ENCODE assay signal across 13 cellular contexts in genomic region chr18:71951021-71951420, GRCh38.
"Had no signal": no experiment of that assay in that cellular context is flagged by ENCODE, and none has a peak within 500 bp of the region (broad histone marks: within the 10 kb centered on the region; RNA-seq: fewer than 3 reads in every experiment).

No MANE protein-coding gene starts in this region.

- H3K4me3 ChIP-seq: gastrocnemius medialis, hepatocyte, ovary, thyroid gland had no signal

- DNase-seq: activated CD4-positive, alpha-beta T cell treated with anti-CD3 and anti-CD28 coated beads, Interleukin-2, amount 10 ng/mL, durations not matched to agents 7 days and 5 days; activated naive CD8-positive, alpha-beta T cell treated with anti-CD3 and anti-CD28 coated beads for 36 hours; aorta; effector memory CD8-positive, alpha-beta T cell; gastrocnemius medialis; nephron progenitor cell; ovary; stimulated activated CD4-positive, alpha-beta T cell treated with anti-CD3 and anti-CD28 coated beads, Interleukin-12 subunit alpha, Interleukin-12 subunit beta, amount 100 ng/mL, for 4 hours; stimulated activated CD4-positive, alpha-beta T cell treated with anti-CD3 and anti-CD28 coated beads, Interleukin-2, amount 100 ng/mL, for 24 hours; thyroid gland had no signal

- H3K4me2 ChIP-seq: hepatocyte had no signal

- H3K27ac Mint-ChIP-seq: activated CD4-positive, alpha-beta T cell treated with anti-CD3 and anti-CD28 coated beads, Interleukin-2, amount 10 ng/mL, durations not matched to agents 7 days and 5 days; activated naive CD8-positive, alpha-beta T cell treated with anti-CD3 and anti-CD28 coated beads for 36 hours; activated T-helper 1 cell treated with anti-CD3 and anti-CD28 coated beads, Interleukin-12 subunit alpha, Interleukin-12 subunit beta, Interleukin-2, Interleukin-4 antibody, amounts not matched to agents 30 ng/mL and 10 ng/mL and 1 ng/mL, durations not matched to agents 14 hours and 24 hours and 36 hours; effector memory CD8-positive, alpha-beta T cell; nephron progenitor cell had no signal

- H3K27me3 ChIP-seq: gastrocnemius medialis, hepatocyte, ovary, thyroid gland had no signal

- H3K79me2 ChIP-seq: hepatocyte had no signal

- H3K4me1 ChIP-seq: gastrocnemius medialis, thyroid gland had no signal

- H3K36me3 Mint-ChIP-seq: activated naive CD8-positive, alpha-beta T cell treated with anti-CD3 and anti-CD28 coated beads for 36 hours had no signal

- H3K4me1 Mint-ChIP-seq: activated CD4-positive, alpha-beta T cell treated with anti-CD3 and anti-CD28 coated beads, Interleukin-2, amount 10 ng/mL, durations not matched to agents 7 days and 5 days; activated naive CD8-positive, alpha-beta T cell treated with anti-CD3 and anti-CD28 coated beads for 36 hours; nephron progenitor cell had no signal

- H3K4me3 Mint-ChIP-seq: activated CD4-positive, alpha-beta T cell treated with anti-CD3 and anti-CD28 coated beads, Interleukin-2, amount 10 ng/mL, durations not matched to agents 7 days and 5 days; activated naive CD8-positive, alpha-beta T cell treated with anti-CD3 and anti-CD28 coated beads for 36 hours; activated T-helper 1 cell treated with anti-CD3 and anti-CD28 coated beads, Interleukin-12 subunit alpha, Interleukin-12 subunit beta, Interleukin-2, Interleukin-4 antibody, amounts not matched to agents 30 ng/mL and 10 ng/mL and 1 ng/mL, durations not matched to agents 14 hours and 24 hours and 36 hours; effector memory CD8-positive, alpha-beta T cell; nephron progenitor cell had no signal

- H3K36me3 ChIP-seq: gastrocnemius medialis, ovary, thyroid gland had no signal

- H2AFZ ChIP-seq: hepatocyte had no signal

- H3K9me3 ChIP-seq: gastrocnemius medialis, ovary, thyroid gland had no signal

- ATAC-seq: effector memory CD8-positive, alpha-beta T cell; gastrocnemius medialis had no signal

- H3K27me3 Mint-ChIP-seq: activated CD4-positive, alpha-beta T cell treated with anti-CD3 and anti-CD28 coated beads, Interleukin-2, amount 10 ng/mL, durations not matched to agents 7 days and 5 days; activated naive CD8-positive, alpha-beta T cell treated with anti-CD3 and anti-CD28 coated beads for 36 hours; effector memory CD8-positive, alpha-beta T cell had no signal

- H3K27ac ChIP-seq: epithelial cell of prostate, gastrocnemius medialis, hepatocyte, ovary, thyroid gland had no signal

- H3K9me3 Mint-ChIP-seq: activated CD4-positive, alpha-beta T cell treated with anti-CD3 and anti-CD28 coated beads, Interleukin-2, amount 10 ng/mL, durations not matched to agents 7 days and 5 days; activated naive CD8-positive, alpha-beta T cell treated with anti-CD3 and anti-CD28 coated beads for 36 hours; activated T-helper 1 cell treated with anti-CD3 and anti-CD28 coated beads, Interleukin-12 subunit alpha, Interleukin-12 subunit beta, Interleukin-2, Interleukin-4 antibody, amounts not matched to agents 30 ng/mL and 10 ng/mL and 1 ng/mL, durations not matched to agents 14 hours and 24 hours and 36 hours; nephron progenitor cell had no signal
